Comparison of ENCODE assay signal across 13 cellular contexts in genomic region chr12:10715491-10715890, GRCh38. TPM values are rescaled to one million over a fixed set of nuclear protein-coding genes. Genes with fewer than 3 reads are reported as not detected.
DNase-seq lines count a peak whose midpoint lies in the region; ATAC-seq, FAIRE-seq and TF ChIP-seq lines count a peak whose summit lies in the region.
"Had no signal": no experiment of that assay in that cellular context is flagged by ENCODE, and none has a peak within 500 bp of the region (broad histone marks: within the 10 kb centered on the region; RNA-seq: fewer than 3 reads in every experiment).

No MANE protein-coding gene starts in this region.

- no CpG with 5 or more reads among the region's 6 CpGs for WGBS in IMR-90 (ENCODE audit: extremely low coverage in 2 of 2, insufficient read length in 1 of 2), 2 experiments
- 89 to 97% (median 91%) methylated on average over 6 of the region's 6 CpGs for WGBS in psoas muscle, 3 donors

- no peaks in the 10 kb centered on the region for H3K9me3 Mint-ChIP-seq in CD8-positive, alpha-beta memory T cell
- no peaks in the 10 kb centered on the region for H3K9me3 Mint-ChIP-seq in astrocyte (ENCODE audit: unreplicated experiment)

- no peaks in the 10 kb centered on the region for H3K27me3 ChIP-seq in CD8-positive, alpha-beta memory T cell (ENCODE audit: insufficient read depth, low read length, poor library complexity, severe bottlenecking)
- H3K27me3 ChIP-seq in IMR-90 (ENCODE audit: control insufficient read depth, insufficient read depth, low read length) (no peaks in the 10 kb centered on the region), astrocyte (ENCODE audit: insufficient read depth, low read length) (no peaks in the 10 kb centered on the region), psoas muscle (ENCODE audit: insufficient read depth in 3 of 3, low read length in 2 of 3) (no peaks in the 10 kb centered on the region)
- H3K27me3 ChIP-seq: left lung, SJCRH30 had no signal

- no peak overlapping the region for H3K14ac ChIP-seq in IMR-90 (replicated peaks; ENCODE audit: low read depth, low read length)

- H3K4me2 ChIP-seq in IMR-90 (ENCODE audit: low read depth, low read length) (no peak overlapping the region), astrocyte (ENCODE audit: low read length) (no peak overlapping the region)

- no peak overlapping the region for H2BK15ac ChIP-seq in IMR-90 (ENCODE audit: low read depth, low read length)

- H3K79me2 ChIP-seq in astrocyte (ENCODE audit: insufficient read depth, low read length), result peaks cover 41% of the 10 kb centered on the region

- no peaks in the 10 kb centered on the region for H3K36me3 ChIP-seq in CD8-positive, alpha-beta memory T cell (ENCODE audit: insufficient read depth, low read length)
- H3K36me3 ChIP-seq in IMR-90 (ENCODE audit: control insufficient read depth, insufficient read depth, low read length), result peaks cover 17% of the 10 kb centered on the region
- peaks cover 39% of the 10 kb centered on the region for H3K36me3 ChIP-seq in astrocyte (ENCODE audit: insufficient read depth, low read length)
- peaks cover 4 to 78% of the 10 kb centered on the region in 2 donors for H3K36me3 ChIP-seq in psoas muscle (ENCODE audit: insufficient read depth in 1 of 2, low read depth in 1 of 2)

- H2AFZ ChIP-seq in IMR-90 (replicated peaks; ENCODE audit: low read length, poor library complexity) (no peak overlapping the region), astrocyte (ENCODE audit: low read depth, low read length) (no peak overlapping the region)

- CTCF ChIA-PET in CD8-positive, alpha-beta memory T cell (lab: Charles Lee), result no interaction called here
- CTCF ChIA-PET in IMR-90 (lab: Yijun Ruan, JAX), result no interaction called here

- in situ Hi-C loops in IMR-90 (cut with MboI; ENCODE audit: low sequenced_read_pairs), result no loop called here

- no peak for TF ChIP-seq POLR2A in IMR-90 (IDR thresholded peaks at IDR 0.05; ENCODE audit: low read depth, low read length)

- no peak for TF ChIP-seq CTCF in IMR-90 (conservative IDR thresholded peaks at IDR 0.05; ENCODE audit: low read depth, low read length)
- no peak for TF ChIP-seq CTCF in astrocyte (IDR thresholded peaks at IDR 0.05; ENCODE audit: insufficient read depth, low read depth, low read length)
- TF ChIP-seq CTCF in psoas muscle (IDR thresholded peaks at IDR 0.05), result no peak

- H3K27ac Mint-ChIP-seq in CD8-positive, alpha-beta memory T cell, result peak overlapping the region in 2 of 8 donors; percentile 2 to 12
- H3K27ac Mint-ChIP-seq in astrocyte (ENCODE audit: unreplicated experiment), result peak overlapping the region; percentile 36

- H2AK5ac ChIP-seq in IMR-90 (ENCODE audit: low read depth, low read length), result no peak overlapping the region

- no peak overlapping the region for H3K4ac ChIP-seq in IMR-90 (ENCODE audit: low read depth, low read length)

- FAIRE-seq in astrocyte (lab: Jason Lieb, UNC), result no peak

- BruUV-seq in IMR-90 (replicated peaks; lab: Mats Ljungman, UMichigan), result no TSS peak

- ATAC-seq in IMR-90 (ENCODE audit: low read depth) (no peak), psoas muscle (no peak), HG02840 (IDR thresholded peaks at IDR 0.05; ENCODE audit: low FRiP score, unreplicated experiment) (no peak), HG03439 (IDR thresholded peaks at IDR 0.05; ENCODE audit: unreplicated experiment) (no peak)
- ATAC-seq: left lung had no signal

- H3K4me3 ChIP-seq in CD8-positive, alpha-beta memory T cell (ENCODE audit: low read length), result no peak overlapping the region
- H3K4me3 ChIP-seq in IMR-90 (ENCODE audit: insufficient read depth, low read depth, low read length), result no peak overlapping the region
- no peak overlapping the region for H3K4me3 ChIP-seq in astrocyte (ENCODE audit: insufficient read depth, low read depth, low read length)
- peak overlapping the region; percentile 94 for H3K4me3 ChIP-seq in psoas muscle
- H3K4me3 ChIP-seq: left lung, SJCRH30 had no signal

- H2BK5ac ChIP-seq in IMR-90 (ENCODE audit: low read depth, low read length, poor library complexity, severe bottlenecking), result no peak overlapping the region

- no peak overlapping the region for H4K91ac ChIP-seq in IMR-90 (ENCODE audit: insufficient read depth, low read depth, low read length)

- no peak overlapping the region for H3K9ac ChIP-seq in IMR-90 (ENCODE audit: low read depth, low read length)
- H3K9ac ChIP-seq in astrocyte (ENCODE audit: low read length), result peak overlapping the region; percentile 67

- dilution Hi-C loops in IMR-90 (cut with HindIII; ENCODE audit: low sequenced_read_pairs, unreplicated experiment), result no loop called here

- DNase-seq in CD8-positive, alpha-beta memory T cell, result peak in 2 of 5 donors; percentile 54 to 62
- DNase-seq in IMR-90 (no peak), astrocyte (ENCODE audit: low read depth) (no peak), psoas muscle (no peak), SHP77 treated with DMSO at 0.1 percent for 48 hours (lab: John Stamatoyannopoulos, UW) (no peak)
- DNase-seq: DMS53, Kasumi-1, left lung, NCI-H1436, posterior cingulate gyrus, SJCRH30 had no signal

- peaks cover 13% of the 10 kb centered on the region for H4K20me1 ChIP-seq in IMR-90 (ENCODE audit: insufficient read depth, low read length)
- H4K20me1 ChIP-seq in astrocyte (ENCODE audit: insufficient read depth, low read length), result peaks cover 33% of the 10 kb centered on the region

- no peak overlapping the region for H2BK20ac ChIP-seq in IMR-90 (ENCODE audit: low read depth, low read length)

- peaks cover 0 to 47% (median 3%) of the 10 kb centered on the region in 3 donors for H3K36me3 Mint-ChIP-seq in CD8-positive, alpha-beta memory T cell
- peaks cover 13% of the 10 kb centered on the region for H3K36me3 Mint-ChIP-seq in astrocyte (ENCODE audit: low read depth, unreplicated experiment)

- POLR2A ChIA-PET in CD8-positive, alpha-beta memory T cell (lab: Charles Lee), result interaction anchor here (0.6 kb wide), 1 partner anchor 1995 kb away, joined by 3 read pairs; no protein-coding TSS in a partner anchor
- POLR2A ChIA-PET in IMR-90 (lab: Charles Lee; ENCODE audit: unreplicated experiment), result no interaction called here

- H4K8ac ChIP-seq in IMR-90 (ENCODE audit: low read depth in 2 of 2, low read length in 2 of 2), result no peak overlapping the region

- H3K4me1 ChIP-seq in CD8-positive, alpha-beta memory T cell (ENCODE audit: insufficient read depth, low read length), result peaks cover 9% of the 10 kb centered on the region
- H3K4me1 ChIP-seq in IMR-90 (ENCODE audit: control insufficient read depth, insufficient read depth, low read length) (peaks cover 5% of the 10 kb centered on the region; the same call in 1 of the 2 replicates), astrocyte (ENCODE audit: insufficient read depth, low read length) (peaks cover 30% of the 10 kb centered on the region), psoas muscle (peaks cover 53% of the 10 kb centered on the region)

- H3K79me1 ChIP-seq in IMR-90 (ENCODE audit: low read depth in 1 of 2, low read length in 2 of 2), result peaks cover 13 to 32% of the 10 kb centered on the region in 2 experiments

- no peaks in the 10 kb centered on the region for H3K9me3 ChIP-seq in CD8-positive, alpha-beta memory T cell (ENCODE audit: low read length)
- H3K9me3 ChIP-seq in IMR-90 (ENCODE audit: control insufficient read depth, insufficient read depth, low read length), result no peaks in the 10 kb centered on the region
- H3K9me3 ChIP-seq in astrocyte (ENCODE audit: insufficient read depth, low read depth, low read length), result no peaks in the 10 kb centered on the region
- H3K9me3 ChIP-seq in psoas muscle, result no peaks in the 10 kb centered on the region
- H3K9me3 ChIP-seq: left lung, SJCRH30 had no signal

- H4K5ac ChIP-seq in IMR-90 (ENCODE audit: low read depth, low read length), result no peak overlapping the region

- H3K4me1 Mint-ChIP-seq in CD8-positive, alpha-beta memory T cell, result peaks cover 14 to 33% (median 28%) of the 10 kb centered on the region in 3 donors
- peaks cover 46% of the 10 kb centered on the region for H3K4me1 Mint-ChIP-seq in astrocyte (ENCODE audit: low read depth, unreplicated experiment)

- H3K27me3 Mint-ChIP-seq in CD8-positive, alpha-beta memory T cell, result no peaks in the 10 kb centered on the region
- no peaks in the 10 kb centered on the region for H3K27me3 Mint-ChIP-seq in astrocyte (ENCODE audit: low read depth, unreplicated experiment)

- peak overlapping the region in 4 of 7 donors; percentile 1 to 6 (median 4) for H3K4me3 Mint-ChIP-seq in CD8-positive, alpha-beta memory T cell
- H3K4me3 Mint-ChIP-seq in astrocyte (ENCODE audit: unreplicated experiment), result peak overlapping the region; percentile 3

- intact Hi-C loops in IMR-90 (cut with micrococcal nuclease) (no loop called here), psoas muscle (cut with DNase I) (no loop called here)

- H2BK120ac ChIP-seq in IMR-90 (ENCODE audit: low read depth, low read length), result no peak overlapping the region

- no peak overlapping the region for H3K56ac ChIP-seq in IMR-90 (ENCODE audit: extremely low read depth, insufficient read depth, low read length)

- H3K18ac ChIP-seq in IMR-90 (ENCODE audit: low read depth, low read length), result no peak overlapping the region

- H2AK9ac ChIP-seq in IMR-90 (replicated peaks; ENCODE audit: low read depth, low read length, poor library complexity), result no peak overlapping the region

- H3K9me1 ChIP-seq in IMR-90 (ENCODE audit: insufficient read depth, low read length), result peaks cover 3% of the 10 kb centered on the region; the same call in 1 of the 2 replicates

- no peak overlapping the region for H3K27ac ChIP-seq in CD8-positive, alpha-beta memory T cell (ENCODE audit: low read depth, low read length)
- H3K27ac ChIP-seq in IMR-90 (ENCODE audit: insufficient read depth, low read length) (no peak overlapping the region), astrocyte (ENCODE audit: low read depth, low read length) (no peak overlapping the region), psoas muscle (peak overlapping the region; percentile 98)

- no peak overlapping the region for H3K23ac ChIP-seq in IMR-90 (ENCODE audit: low read depth, low read length)

- no peak for TF ChIP-seq RAD21 in IMR-90 (IDR thresholded peaks at IDR 0.05; ENCODE audit: low read length)

RNA-seq across cellular contexts. Expression of gene YBX3, which starts 7.6 kb away (rescaled TPM):
- 100 to 1,000 TPM; 222 to 251 TPM for total RNA-seq in CD8-positive, alpha-beta memory T cell
- 40.5 TPM for polyA plus RNA-seq in CD8-positive, alpha-beta memory T cell
- total RNA-seq in IMR-90 (2012; rRNA removed) (33.7 and 60.8 TPM in 2 replicates), astrocyte (452 and 527 TPM in 2 replicates), psoas muscle (1,000 to 10,000 TPM; 3,022 to 5,174 (median 4,517) TPM)
- polyA plus RNA-seq in IMR-90 (2012; rRNA removed) (131 and 132 TPM in 2 replicates), psoas muscle (1,000 to 10,000 TPM; 2,735 to 6,125 (median 4,885) TPM)
- polyA plus RNA-seq in IMR-90 (2012; cell fraction: cytosol; rRNA removed), result 188 and 191 TPM in 2 replicates
- 232 and 587 TPM in 2 replicates for polyA plus RNA-seq in IMR-90 (2012; cell fraction: nucleus; rRNA removed; ENCODE audit: low replicate concordance)

RNA-seq across cellular contexts. Expression of gene STYK1, which starts 41.6 kb away (rescaled TPM):
- 1 to 10 TPM; 2.0 to 2.1 TPM for total RNA-seq in CD8-positive, alpha-beta memory T cell
- 2.1 TPM for polyA plus RNA-seq in CD8-positive, alpha-beta memory T cell
- total RNA-seq in IMR-90 (2012; rRNA removed) (0.72 and 1.1 TPM in 2 replicates), astrocyte (1.6 and 2.9 TPM in 2 replicates), psoas muscle (under 1 TPM in 3 of 4 donors, not detected in 1; 0.06 to 0.18 (median 0.09) TPM)
- polyA plus RNA-seq in IMR-90 (2012; rRNA removed) (0.34 and 0.36 TPM in 2 replicates), psoas muscle (under 1 TPM in 2 of 3 donors, not detected in 1; 0.03 to 0.29 TPM)
- polyA plus RNA-seq in IMR-90 (2012; cell fraction: cytosol; rRNA removed), result 0.15 and 0.21 TPM in 2 replicates
- polyA plus RNA-seq in IMR-90 (2012; cell fraction: nucleus; rRNA removed; ENCODE audit: low replicate concordance), result 0.18 and 0.36 TPM in 2 replicates
- total RNA-seq: SJCRH30 had no signal
